ENCODE assay signal across 8 cellular contexts in the genomic region with DNA sequence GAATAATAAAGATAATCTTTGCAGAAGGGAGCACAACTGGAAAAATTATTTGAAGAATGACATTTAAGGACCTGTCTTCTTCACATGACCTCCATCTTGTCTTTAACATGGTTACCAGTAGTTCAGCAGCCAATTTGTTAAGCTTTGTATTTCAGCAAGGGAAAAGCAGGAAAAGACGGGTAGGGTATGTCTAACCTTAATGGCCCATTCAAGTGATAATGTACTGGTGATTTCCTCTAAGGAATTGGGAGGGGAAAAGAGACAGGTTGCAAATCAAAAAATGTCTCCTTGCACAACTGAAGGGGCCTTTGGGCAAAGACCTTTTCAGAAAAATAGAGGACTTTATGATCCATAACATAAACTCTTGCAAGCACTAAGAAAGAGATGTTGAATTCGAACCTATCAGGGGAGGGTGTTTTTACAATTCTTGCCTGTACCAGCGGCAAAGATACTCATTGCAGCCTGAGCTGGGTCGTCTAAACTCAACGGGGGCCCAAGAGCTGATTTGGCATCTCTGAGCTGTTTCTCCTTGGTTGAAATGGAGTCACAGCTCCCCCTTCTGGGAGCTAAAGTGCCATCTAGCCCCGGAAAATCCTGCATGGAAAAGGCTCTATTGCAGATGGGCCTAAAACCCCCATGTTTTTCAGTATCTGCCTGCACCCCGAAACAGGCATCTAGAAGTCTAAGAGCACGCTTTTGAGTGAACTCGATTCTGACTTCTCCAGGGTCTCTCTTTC. TPM values are rescaled to one million over a fixed set of nuclear protein-coding genes. Genes with fewer than 3 reads are reported as not detected.
A peak's percentile ranks its signal among the peaks of the same experiment; 100 is the strongest.
DNase-seq lines count a peak whose midpoint lies in the region; ATAC-seq, FAIRE-seq and TF ChIP-seq lines count a peak whose summit lies in the region.

No MANE protein-coding gene starts in this region.

- peak; percentile 65 for TF ChIP-seq CTCF in AG10803 (conservative IDR thresholded peaks at IDR 0.05; ENCODE audit: low read length)
- TF ChIP-seq CTCF in endothelial cell of umbilical vein (IDR thresholded peaks at IDR 0.05; ENCODE audit: extremely low read depth in 1 of 2, insufficient read depth in 1 of 2, low read depth in 1 of 2, low read length in 2 of 2): peak; percentile 32 to 40

- H3K27me3 ChIP-seq in endothelial cell of umbilical vein (ENCODE audit: control insufficient read depth in 2 of 2, insufficient read depth in 2 of 2, low read length in 2 of 2): peaks cover 0 to 16% of the 10 kb centered on the region in 2 experiments

- H3K4me1 ChIP-seq in endothelial cell of umbilical vein (ENCODE audit: control insufficient read depth, extremely low read depth, insufficient read depth, low read length): no peaks in the 10 kb centered on the region

- intact Hi-C loops in endothelial cell of umbilical vein (cut with micrococcal nuclease): loop anchor here (1.0 to 5.0 kb wide), 5 partner anchors 843 to 1721 kb away; no protein-coding TSS in a partner anchor

- BruUV-seq in endothelial cell of umbilical vein (replicated peaks; lab: Mats Ljungman, UMichigan): no TSS peak

- dilution Hi-C loops in endothelial cell of umbilical vein (cut with MboI; ENCODE audit: extremely low pct_ligation_motif_present, low sequenced_read_pairs): no loop called here

- no peak overlapping the region for H3K4me3 ChIP-seq in AG10803 (ENCODE audit: low read length)
- no peak overlapping the region for H3K4me3 ChIP-seq in endothelial cell of umbilical vein (replicated peaks in 1 of 3; ENCODE audit: insufficient read depth in 1 of 3, low read depth in 1 of 3, low read length in 3 of 3)

- ATAC-seq in HG02970 (IDR thresholded peaks at IDR 0.05; ENCODE audit: low FRiP score, unreplicated experiment): no peak

- POLR2A ChIA-PET in endothelial cell of umbilical vein (lab: Charles Lee): no interaction called here

- no peak overlapping the region for H3K9ac ChIP-seq in endothelial cell of umbilical vein (replicated peaks; ENCODE audit: extremely low read depth, insufficient read depth, low read length)

- H3K9me3 ChIP-seq in endothelial cell of umbilical vein (replicated peaks; ENCODE audit: control insufficient read depth, insufficient read depth, low read length): no peaks in the 10 kb centered on the region

- CTCF ChIA-PET in endothelial cell of umbilical vein (lab: Charles Lee): interaction anchor here (0.9 to 1.9 kb wide), 10 partner anchors 769 to 1878 kb away, joined by 3 to 15 read pairs (median 5); no protein-coding TSS in a partner anchor

- H3K27ac ChIP-seq in endothelial cell of umbilical vein (ENCODE audit: insufficient read depth, low read depth, low read length): no peak overlapping the region

- DNase-seq in AG10803 (ENCODE audit: low read depth) (peak; percentile 18), GM19238 (ENCODE audit: insufficient read length, low spot score) (peak; percentile 13), NCI-H510A treated with DMSO at 0.1 percent for 48 hours (lab: John Stamatoyannopoulos, UW) (peak; percentile 53), endothelial cell of umbilical vein (ENCODE audit: low read depth, low spot score) (peak; percentile 17), pons (ENCODE audit: low spot score) (peak; percentile 74), KG1 (lab: John Stamatoyannopoulos, UW) (no peak)
- DNase-seq in activated CD8-positive, alpha-beta memory T cell treated with anti-CD3 and anti-CD28 coated beads, Interleukin-2, amount 50 U/mL, for 4 hours: no peak

- H3K79me2 ChIP-seq in endothelial cell of umbilical vein (ENCODE audit: control insufficient read depth, insufficient read depth, low read length): no peaks in the 10 kb centered on the region

- no peak for FAIRE-seq in endothelial cell of umbilical vein (lab: Jason Lieb, UNC)

- no peaks in the 10 kb centered on the region for H3K36me3 ChIP-seq in endothelial cell of umbilical vein (ENCODE audit: control insufficient read depth in 2 of 2, extremely low read depth in 1 of 2, insufficient read depth in 2 of 2, low read length in 2 of 2)

- H3K9me1 ChIP-seq in endothelial cell of umbilical vein (replicated peaks; ENCODE audit: control insufficient read depth, extremely low read depth, insufficient read depth, low read length): no peaks in the 10 kb centered on the region

- H2AFZ ChIP-seq in endothelial cell of umbilical vein (ENCODE audit: low read depth, low read length): no peak overlapping the region

- no peaks in the 10 kb centered on the region for H4K20me1 ChIP-seq in endothelial cell of umbilical vein (replicated peaks; ENCODE audit: control insufficient read depth, extremely low read depth, insufficient read depth, low read length)

- no peak for TF ChIP-seq POLR2A in endothelial cell of umbilical vein (IDR thresholded peaks at IDR 0.05; ENCODE audit: low read depth, low read length)

- H3K4me2 ChIP-seq in endothelial cell of umbilical vein (ENCODE audit: insufficient read depth, low read length): no peak overlapping the region

TF ChIP-seq in endothelial cell of umbilical vein, 7 proteins besides CTCF, POLR2A, EP300 and RAD21:
- TF ChIP-seq EZH2 (IDR thresholded peaks at IDR 0.05; ENCODE audit: borderline replicate concordance, low read depth, low read length, severe bottlenecking): no peak
- TF ChIP-seq, protein P1, sequence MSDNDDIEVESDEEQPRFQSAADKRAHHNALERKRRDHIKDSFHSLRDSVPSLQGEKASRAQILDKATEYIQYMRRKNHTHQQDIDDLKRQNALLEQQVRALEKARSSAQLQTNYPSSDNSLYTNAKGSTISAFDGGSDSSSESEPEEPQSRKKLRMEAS (IDR thresholded peaks at IDR 0.05; ENCODE audit: insufficient read depth, insufficient read length): no peak
- no peak for TF ChIP-seq POLR2AphosphoS5 (IDR thresholded peaks at IDR 0.05; ENCODE audit: insufficient read depth, low read depth, low read length)
TF ChIP-seq in endothelial cell of umbilical vein: peak in this region for 0.

RNA-seq across cellular contexts. Expression of gene BRINP1, which starts 3.8 kb away (rescaled TPM):
- total RNA-seq in endothelial cell of umbilical vein: not detected in 2 replicates
- polyA plus RNA-seq in endothelial cell of umbilical vein: 0.03 and 0.04 TPM in 2 replicates
- 0.03 TPM in 1 of 2 replicates, not detected in the other for polyA plus RNA-seq in endothelial cell of umbilical vein (2011; cell fraction: cytosol; rRNA removed)
- polyA plus RNA-seq in endothelial cell of umbilical vein (2011; cell fraction: nucleus; rRNA removed): not detected in 2 replicates
- polyA plus RNA-seq in endothelial cell of umbilical vein (2012): 0.05 TPM in 1 of 2 replicates, not detected in the other
- polyA minus RNA-seq in endothelial cell of umbilical vein: not detected in 2 replicates
- polyA minus RNA-seq in endothelial cell of umbilical vein (2011; cell fraction: cytosol; rRNA and poly(A)+ RNA removed): not detected
- not detected in 2 replicates for polyA minus RNA-seq in endothelial cell of umbilical vein (2011; cell fraction: nucleus; rRNA and poly(A)+ RNA removed)

Comparison
In these comparisons a context has a peak if more than half of its experiments do, and no peak if none do; other contexts are left out.
1. DNase-seq: peak in AG10803 (single experiment), GM19238 (single experiment), NCI-H510A treated with DMSO at 0.1 percent for 48 hours (single experiment), endothelial cell of umbilical vein (single experiment) and pons (single experiment); none in KG1 (single experiment) and activated CD8-positive, alpha-beta memory T cell treated with anti-CD3 and anti-CD28 coated beads, Interleukin-2, amount 50 U/mL, for 4 hours (single experiment).